Comparison of ENCODE assay signal across 1 cellular context in genomic region chr19:10113964-10114650, GRCh38.
A peak's percentile ranks its signal among the peaks of the same experiment; 100 is the strongest.
TF ChIP-seq lines count a peak whose summit lies in the region.

No MANE protein-coding gene starts in this region.

TF ChIP-seq in HepG2, 621 proteins besides CTCF, POLR2A, EP300 and RAD21 (continued from another document):
- TF ChIP-seq MEF2D (CRISPR knock-in tag; IDR thresholded peaks at IDR 0.05) (no peak), ZNF431 (CRISPR knock-in tag; IDR thresholded peaks at IDR 0.05; ENCODE audit: borderline replicate concordance, low read depth) (no peak), MNT (IDR thresholded peaks at IDR 0.05) (no peak), KLF12 (CRISPR knock-in tag; IDR thresholded peaks at IDR 0.05; ENCODE audit: borderline replicate concordance) (no peak), ARNT (IDR thresholded peaks at IDR 0.05) (no peak), HMGXB4 (CRISPR knock-in tag; IDR thresholded peaks at IDR 0.05; ENCODE audit: borderline replicate concordance in 1 of 2, low read depth in 1 of 2) (0 out of 4 replicates have a peak, but pooled peaks of 1 of the 2 experiments have one; percentile 0), MAX (IDR thresholded peaks at IDR 0.05) (peak; percentile 26; the same call in 1 of the 2 replicates), TCF7 (IDR thresholded peaks at IDR 0.05; ENCODE audit: low read depth) (no peak), AGO2 (optimal IDR thresholded peaks at IDR 0.05; ENCODE audit: low read depth, low read length) (peak; percentile 97), HIVEP1 (CRISPR knock-in tag; IDR thresholded peaks at IDR 0.05) (no peak; the same call in 1 of the 2 replicates), ZNF329 (CRISPR knock-in tag; IDR thresholded peaks at IDR 0.05; ENCODE audit: low read depth) (no peak), POLR2AphosphoS2 (IDR thresholded peaks at IDR 0.05; ENCODE audit: low read depth, low read length) (no peak), ZNF605 (CRISPR knock-in tag; IDR thresholded peaks at IDR 0.05) (0 out of 2 replicates have a peak, but pooled peaks have one; percentile 50), ZNF75D (CRISPR knock-in tag; IDR thresholded peaks at IDR 0.05; ENCODE audit: borderline replicate concordance) (no peak), ZBTB44 (CRISPR knock-in tag; IDR thresholded peaks at IDR 0.05) (no peak), ZNF546 (CRISPR knock-in tag; conservative IDR thresholded peaks at IDR 0.05) (no peak), SKIL (CRISPR knock-in tag; IDR thresholded peaks at IDR 0.05; ENCODE audit: borderline replicate concordance) (no peak), ZBTB39 (CRISPR knock-in tag; IDR thresholded peaks at IDR 0.05) (no peak), MTF1 (CRISPR knock-in tag; IDR thresholded peaks at IDR 0.05) (no peak), MEIS1 (CRISPR knock-in tag; IDR thresholded peaks at IDR 0.05; ENCODE audit: borderline replicate concordance) (no peak), HOXA9 (CRISPR knock-in tag; IDR thresholded peaks at IDR 0.05; ENCODE audit: borderline replicate concordance) (no peak), FOXP1 (IDR thresholded peaks at IDR 0.05) (no peak), FOXP1 (CRISPR knock-in tag; IDR thresholded peaks at IDR 0.05) (no peak), WIZ (CRISPR knock-in tag; IDR thresholded peaks at IDR 0.05) (no peak), ZNF232 (CRISPR knock-in tag; IDR thresholded peaks at IDR 0.05; ENCODE audit: borderline replicate concordance) (no peak), IKZF4 (CRISPR knock-in tag; IDR thresholded peaks at IDR 0.05; ENCODE audit: borderline replicate concordance, low read depth, not compliant biosample characterization) (no peak), PRDM4 (CRISPR knock-in tag; IDR thresholded peaks at IDR 0.05; ENCODE audit: borderline replicate concordance) (no peak), ZNF598 (CRISPR knock-in tag; IDR thresholded peaks at IDR 0.05; ENCODE audit: borderline replicate concordance) (no peak), CHD2 (IDR thresholded peaks at IDR 0.05; ENCODE audit: low read depth, low read length) (no peak), ATF7-NPFF (CRISPR knock-in tag; IDR thresholded peaks at IDR 0.05; ENCODE audit: low read depth) (no peak; the same call in 1 of the 2 replicates), RBFOX2 (IDR thresholded peaks at IDR 0.05; ENCODE audit: low read depth, low read length) (peak; percentile 77), HNRNPLL (IDR thresholded peaks at IDR 0.05; ENCODE audit: low read depth, low read length, poor library complexity, severe bottlenecking) (no peak), NR2F2 (IDR thresholded peaks at IDR 0.05; ENCODE audit: borderline replicate concordance, low read depth) (no peak), ZNF782 (CRISPR knock-in tag; IDR thresholded peaks at IDR 0.05; ENCODE audit: borderline replicate concordance) (no peak), MTA3 (CRISPR knock-in tag; IDR thresholded peaks at IDR 0.05) (no peak), TAF15 (IDR thresholded peaks at IDR 0.05; ENCODE audit: low read depth, low read length, poor library complexity, severe bottlenecking) (no peak), FOSL2 (CRISPR knock-in tag; IDR thresholded peaks at IDR 0.05) (no peak), ZFP91 (CRISPR knock-in tag; IDR thresholded peaks at IDR 0.05; ENCODE audit: borderline replicate concordance) (0 out of 2 replicates have a peak, but pooled peaks have one; percentile 12), TEAD2 (CRISPR knock-in tag; IDR thresholded peaks at IDR 0.05) (no peak), ZNF772 (CRISPR knock-in tag; IDR thresholded peaks at IDR 0.05) (0 out of 2 replicates have a peak, but pooled peaks have one; percentile 10), AKAP8 (CRISPR knock-in tag; IDR thresholded peaks at IDR 0.05) (peak; percentile 92), SATB2 (CRISPR knock-in tag; IDR thresholded peaks at IDR 0.05) (no peak), KDM5A (IDR thresholded peaks at IDR 0.05; ENCODE audit: borderline replicate concordance, low read length) (no peak), ZNF724P (CRISPR knock-in tag; IDR thresholded peaks at IDR 0.05; ENCODE audit: borderline replicate concordance) (no peak), ZNF260 (CRISPR knock-in tag; IDR thresholded peaks at IDR 0.05; ENCODE audit: borderline replicate concordance, low read depth) (no peak), ZC3H4 (CRISPR knock-in tag; IDR thresholded peaks at IDR 0.05; ENCODE audit: borderline replicate concordance) (no peak), ZNF557 (CRISPR knock-in tag; IDR thresholded peaks at IDR 0.05) (no peak), ZNF3 (CRISPR knock-in tag; IDR thresholded peaks at IDR 0.05) (no peak), ZNF558 (CRISPR knock-in tag; IDR thresholded peaks at IDR 0.05; ENCODE audit: borderline replicate concordance) (no peak), ZBTB38 (CRISPR knock-in tag; IDR thresholded peaks at IDR 0.05) (0 out of 2 replicates have a peak, but pooled peaks have one; percentile 42), KDM2A (CRISPR knock-in tag; IDR thresholded peaks at IDR 0.05; ENCODE audit: borderline replicate concordance, low read depth) (peak; percentile 10; the same call in 1 of the 2 replicates), TIGD3 (CRISPR knock-in tag; IDR thresholded peaks at IDR 0.05; ENCODE audit: borderline replicate concordance) (0 out of 2 replicates have a peak, but pooled peaks have one; percentile 18), SPEN (CRISPR knock-in tag; IDR thresholded peaks at IDR 0.05; ENCODE audit: low read depth) (peak; percentile 37; the same call in 1 of the 2 replicates)
TF ChIP-seq in HepG2: peak in this region for 23.
